11 cellular contexts compared by ENCODE assay signal in genomic region chr14:28913056-28913455, GRCh38.
"Had no signal": no experiment of that assay in that cellular context is flagged by ENCODE, and none has a peak within 500 bp of the region (broad histone marks: within the 10 kb centered on the region; RNA-seq: fewer than 3 reads in every experiment).

No MANE protein-coding gene starts in this region.

- H3K9ac ChIP-seq: GM23248 had no signal

- H3K27ac ChIP-seq: GM23248 had no signal

- H3K4me2 ChIP-seq: GM23338 had no signal

- H2AFZ ChIP-seq: GM23248, GM23338 had no signal

- ATAC-seq: GM23338, HCT116 had no signal

- H3K36me3 ChIP-seq: HAP-1 had no signal

- FAIRE-seq: H1, H54 had no signal

- H3K4me3 ChIP-seq: GM23248, GM23338, HAP-1 had no signal

- DNase-seq: GM23248, GOT3, H7, H9, HCEC 1CT, HFFc6 had no signal

- H3K9me3 ChIP-seq: HAP-1 had no signal
